11 cellular contexts compared by ENCODE assay signal in genomic region chr9:14346826-14347407, GRCh38. TPM values are rescaled to one million over a fixed set of nuclear protein-coding genes. Genes with fewer than 3 reads are reported as not detected.
DNase-seq lines count a peak whose midpoint lies in the region; ATAC-seq and TF ChIP-seq lines count a peak whose summit lies in the region.
"Had no signal": no experiment of that assay in that cellular context is flagged by ENCODE, and none has a peak within 500 bp of the region (broad histone marks: within the 10 kb centered on the region; RNA-seq: fewer than 3 reads in every experiment).

No MANE protein-coding gene starts in this region.

- TF ChIP-seq CTCF in SK-N-SH (IDR thresholded peaks at IDR 0.05) (no peak), omental fat pad (IDR thresholded peaks at IDR 0.05) (no peak)

- no peak overlapping the region for H3K4me3 ChIP-seq in SK-N-SH (ENCODE audit: low read depth in 2 of 2, low read length in 1 of 2)
- peak overlapping the region; percentile 64 to 87 for H3K4me3 ChIP-seq in aorta (ENCODE audit: low read length in 2 of 2)
- H3K4me3 ChIP-seq: SK-N-MC had no signal

- no peak overlapping the region for H3K9ac ChIP-seq in SK-N-SH
- H3K9ac ChIP-seq: KMS-11 had no signal

- DNase-seq in SK-N-SH (peak; percentile 20), cardiac septum (ENCODE audit: low spot score) (peak; percentile 77), omental fat pad (ENCODE audit: low spot score) (no peak), aorta (peak; percentile 59 to 78), COLO829 (ENCODE audit: low spot score) (no peak)
- no peak for DNase-seq in activated CD4-positive, CD25-positive, alpha-beta regulatory T cell treated with anti-CD3 and anti-CD28 coated beads, Interleukin-2, amount 50 U/mL, for 72 hours
- DNase-seq: activated effector memory CD4-positive, alpha-beta T cell treated with Interleukin-2 at 50 U/mL for 16 hours had no signal

- H3K27me3 ChIP-seq in SK-N-SH (ENCODE audit: insufficient read depth), result no peaks in the 10 kb centered on the region
- no peaks in the 10 kb centered on the region for H3K27me3 ChIP-seq in aorta (ENCODE audit: control insufficient read depth in 1 of 2, insufficient read depth in 2 of 2, low read length in 1 of 2)

- H2AFZ ChIP-seq in SK-N-SH (ENCODE audit: low read depth), result no peak overlapping the region

- TF ChIP-seq EP300 in SK-N-SH (IDR thresholded peaks at IDR 0.05; ENCODE audit: borderline replicate concordance in 1 of 2, low read depth in 1 of 2, low read length in 1 of 2), result no peak

- no peaks in the 10 kb centered on the region for H3K9me2 ChIP-seq in SK-N-SH

- 90% methylated on average over 37 of the region's 37 CpGs for WGBS in SK-N-SH (ENCODE audit: low lambda C conversion rate)
- 4 to 7% methylated on average over 37 of the region's 37 CpGs for WGBS in aorta, 2 donors

- no peak for ATAC-seq in SK-N-SH treated with all-trans-retinoic acid at 6 μM for 48 hours
- ATAC-seq in omental fat pad (ENCODE audit: low FRiP score), result peak; percentile 20
- ATAC-seq in aorta (ENCODE audit: low FRiP score), result peak; percentile 23
- ATAC-seq in HG03432 (IDR thresholded peaks at IDR 0.05; ENCODE audit: unreplicated experiment), result no peak

- no peaks in the 10 kb centered on the region for H3K79me2 ChIP-seq in SK-N-SH (ENCODE audit: insufficient read depth)

- H3K4me2 ChIP-seq in SK-N-SH, result no peak overlapping the region
- H3K4me2 ChIP-seq: KMS-11 had no signal

- H3K36me3 ChIP-seq in SK-N-SH (replicated peaks in 1 of 2; ENCODE audit: control insufficient read depth in 1 of 2, insufficient read depth in 2 of 2, low read length in 1 of 2), result no peaks in the 10 kb centered on the region
- no peaks in the 10 kb centered on the region for H3K36me3 ChIP-seq in aorta (ENCODE audit: control insufficient read depth in 1 of 2, insufficient read depth in 2 of 2, low read length in 1 of 2)

- CTCF ChIA-PET in SK-N-SH (lab: Yijun Ruan, JAX), result no interaction called here

- H3K4me1 ChIP-seq in SK-N-SH (ENCODE audit: control insufficient read depth in 1 of 2, insufficient read depth in 2 of 2, low read depth in 1 of 2, low read length in 1 of 2), result peaks cover 0 to 13% of the 10 kb centered on the region in 2 experiments; a peak in 2 of 4 replicates
- H3K4me1 ChIP-seq in aorta (ENCODE audit: control insufficient read depth in 1 of 2, insufficient read depth in 2 of 2, low read length in 2 of 2), result peaks cover 2 to 3% of the 10 kb centered on the region in 2 donors

- H3K9me3 ChIP-seq in SK-N-SH (no peaks in the 10 kb centered on the region), aorta (ENCODE audit: control insufficient read depth, low read length) (no peaks in the 10 kb centered on the region)

- no peaks in the 10 kb centered on the region for H4K20me1 ChIP-seq in SK-N-SH (ENCODE audit: insufficient read depth)

- POLR2A ChIA-PET in SK-N-SH (lab: Yijun Ruan, JAX), result no interaction called here

- intact Hi-C loops in cardiac septum (cut with DNase I), result no loop called here
- intact Hi-C loops in aorta (cut with DNase I), result loop anchor here (5.0 kb wide), 2 partner anchors 35 to 640 kb away; partner anchors contain the start of gene NFIB (in 1 of the 2)

- no peak for TF ChIP-seq RAD21 in SK-N-SH (IDR thresholded peaks at IDR 0.05; ENCODE audit: low read length)

- H3K27ac ChIP-seq in SK-N-SH (ENCODE audit: low read depth in 2 of 2, low read length in 1 of 2), result no peak overlapping the region
- peak overlapping the region in 1 of 2 donors; percentile 87 for H3K27ac ChIP-seq in aorta (ENCODE audit: low read depth in 1 of 2, low read length in 2 of 2)
- H3K27ac ChIP-seq: KMS-11, SK-N-MC had no signal

- H3F3A ChIP-seq in SK-N-SH (replicated peaks; ENCODE audit: insufficient read depth), result no peaks in the 10 kb centered on the region

TF ChIP-seq in SK-N-SH, 30 proteins besides CTCF, POLR2A, EP300 and RAD21 (continues in another document):
- TF ChIP-seq CHD2 (IDR thresholded peaks at IDR 0.05; ENCODE audit: low read length, partially characterized antibody), result no peak
- TF ChIP-seq TEAD4 (IDR thresholded peaks at IDR 0.05; ENCODE audit: borderline replicate concordance, insufficient read depth), result no peak
- no peak for TF ChIP-seq SMC3 (IDR thresholded peaks at IDR 0.05; ENCODE audit: low read depth, low read length)
- TF ChIP-seq POLR2AphosphoS5 (IDR thresholded peaks at IDR 0.05; ENCODE audit: low read depth, low read length), result no peak
- no peak for TF ChIP-seq EZH2phosphoT487 (IDR thresholded peaks at IDR 0.05; ENCODE audit: borderline replicate concordance, low read depth)
- no peak for TF ChIP-seq IRF3 (IDR thresholded peaks at IDR 0.05; ENCODE audit: low read depth, low read length)
- TF ChIP-seq NFIC (IDR thresholded peaks at IDR 0.05; ENCODE audit: borderline replicate concordance), result no peak
- TF ChIP-seq GATA2 (CRISPR knock-in tag; IDR thresholded peaks at IDR 0.05), result no peak
- TF ChIP-seq USF1 (IDR thresholded peaks at IDR 0.05; ENCODE audit: borderline replicate concordance, low read depth), result no peak
- TF ChIP-seq MXI1 (IDR thresholded peaks at IDR 0.05; ENCODE audit: low read depth, low read length), result no peak
- no peak for TF ChIP-seq SIN3A (IDR thresholded peaks at IDR 0.05; ENCODE audit: borderline replicate concordance, low read depth, low read length)
- TF ChIP-seq FOSL2 (IDR thresholded peaks at IDR 0.05; ENCODE audit: borderline replicate concordance, low read depth), result no peak

TF ChIP-seq in SK-N-SH treated with all-trans-retinoic acid at 6 μM for 48 hours, 23 proteins besides CTCF, POLR2A, EP300 and RAD21:
- no peak for TF ChIP-seq ZC3H10 (CRISPR knock-in tag; IDR thresholded peaks at IDR 0.05)
- no peak for TF ChIP-seq PPARA (CRISPR knock-in tag; IDR thresholded peaks at IDR 0.05; ENCODE audit: borderline replicate concordance)
- TF ChIP-seq ZNF8 (CRISPR knock-in tag; IDR thresholded peaks at IDR 0.05), result no peak
- no peak for TF ChIP-seq ISL1 (CRISPR knock-in tag; IDR thresholded peaks at IDR 0.05)
- TF ChIP-seq TCF4 (CRISPR knock-in tag; IDR thresholded peaks at IDR 0.05; ENCODE audit: borderline replicate concordance), result no peak
- TF ChIP-seq ESRRG (CRISPR knock-in tag; IDR thresholded peaks at IDR 0.05), result no peak
- TF ChIP-seq RARB (CRISPR knock-in tag; IDR thresholded peaks at IDR 0.05), result no peak
- TF ChIP-seq PATZ1 (CRISPR knock-in tag; IDR thresholded peaks at IDR 0.05; ENCODE audit: borderline replicate concordance), result no peak
- TF ChIP-seq OSR1 (CRISPR knock-in tag; IDR thresholded peaks at IDR 0.05), result no peak
- TF ChIP-seq ZFP30 (CRISPR knock-in tag; IDR thresholded peaks at IDR 0.05), result no peak
- no peak for TF ChIP-seq BACH2 (CRISPR knock-in tag; IDR thresholded peaks at IDR 0.05; ENCODE audit: borderline replicate concordance)
- TF ChIP-seq CSDC2 (CRISPR knock-in tag; IDR thresholded peaks at IDR 0.05), result no peak
- no peak for TF ChIP-seq SNAI2 (CRISPR knock-in tag; IDR thresholded peaks at IDR 0.05)
- no peak for TF ChIP-seq ZNF70 (CRISPR knock-in tag; IDR thresholded peaks at IDR 0.05)
- no peak for TF ChIP-seq ZFP3 (CRISPR knock-in tag; IDR thresholded peaks at IDR 0.05)
- TF ChIP-seq CSRNP3 (CRISPR knock-in tag; IDR thresholded peaks at IDR 0.05), result no peak

RNA-seq across cellular contexts. Expression of gene NFIB, which starts 33.0 kb away (rescaled TPM):
- polyA plus RNA-seq in SK-N-SH (2012; rRNA removed) (8.1 and 9.2 TPM in 2 replicates), aorta (10 to 100 TPM; 10.8 to 17.6 TPM)
- 9.4 TPM in 2 replicates for polyA plus RNA-seq in SK-N-SH (2012; cell fraction: cytosol; rRNA removed)
- 12.0 and 18.7 TPM in 2 replicates for polyA plus RNA-seq in SK-N-SH (2012; cell fraction: nucleus; rRNA removed)
- total RNA-seq in cardiac septum (129 TPM), omental fat pad (100 to 1,000 TPM in 3 of 4 donors, 10 to 100 TPM in 1; 55.1 to 265 (median 106) TPM), aorta (100 to 1,000 TPM; 160 to 278 TPM)

Comparison
In these comparisons a context has a peak if more than half of its experiments do, and no peak if none do; other contexts are left out.
1. DNase-seq: peak in SK-N-SH (single experiment), cardiac septum (single experiment) and aorta (2 of 2); none in omental fat pad (single experiment), activated CD4-positive, CD25-positive, alpha-beta regulatory T cell treated with anti-CD3 and anti-CD28 coated beads, Interleukin-2, amount 50 U/mL, for 72 hours (single experiment) and COLO829 (single experiment).
2. H3K4me3 ChIP-seq: peak in aorta (2 of 2); none in SK-N-SH (0 of 2).
3. ATAC-seq: peak in omental fat pad (single experiment) and aorta (single experiment); none in SK-N-SH treated with all-trans-retinoic acid at 6 μM for 48 hours (single experiment) and HG03432 (single experiment).